ENCODE assay signal across 8 cellular contexts in genomic region chr17:74987909-74988711, GRCh38. TPM values are rescaled to one million over a fixed set of nuclear protein-coding genes. Genes with fewer than 3 reads are reported as not detected.
DNase-seq lines count a peak whose midpoint lies in the region; ATAC-seq and TF ChIP-seq lines count a peak whose summit lies in the region.

No MANE protein-coding gene starts in this region.

- no peaks in the 10 kb centered on the region for H3K27me3 ChIP-seq in AG04450 (ENCODE audit: control insufficient read depth, insufficient read depth, low read length)

- H3K27ac ChIP-seq in AG04450 (ENCODE audit: low read depth, low read length), result peak overlapping the region; percentile 97

- peaks cover 0 to 11% (median 10%) of the 10 kb centered on the region in 3 donors for H3K27me3 Mint-ChIP-seq in immature natural killer cell (ENCODE audit: low read depth in 3 of 3)

- H3K9me3 Mint-ChIP-seq in immature natural killer cell, result no peaks in the 10 kb centered on the region

- peak; percentile 29 for DNase-seq in AG04450 (ENCODE audit: low read depth, low spot score)
- DNase-seq in RPMI8226, result peak; percentile 61
- peak; percentile 76 to 80 for DNase-seq in cardiac fibroblast (ENCODE audit: low read depth in 2 of 2)
- DNase-seq in immature natural killer cell, result peak in 1 of 3 donors; percentile 24
- peak; percentile 94 for DNase-seq in sciatic nerve (ENCODE audit: low spot score)

- no peak for TF ChIP-seq POLR2A in GM18505 (IDR thresholded peaks at IDR 0.05; ENCODE audit: borderline replicate concordance, extremely low read depth, insufficient read depth, insufficient read length)

- intact Hi-C loops in sciatic nerve (cut with DNase I), result no loop called here

- CTCF ChIA-PET in AG04450 (lab: Charles Lee), result interaction anchor here (0.6 to 2.7 kb wide), 12 partner anchors 9 to 232 kb away, joined by 3 to 20 read pairs (median 3); partner anchors contain the start of gene MRPL58

- ATAC-seq in GM18505 (IDR thresholded peaks at IDR 0.05; ENCODE audit: unreplicated experiment) (peak; percentile 26), HG03103 (IDR thresholded peaks at IDR 0.05; ENCODE audit: low read depth, unreplicated experiment) (peak; percentile 10), sciatic nerve (peak; percentile 92), GM18870 (IDR thresholded peaks at IDR 0.05; ENCODE audit: unreplicated experiment) (no peak)

- H3K4me1 Mint-ChIP-seq in immature natural killer cell, result peaks cover 10 to 16% of the 10 kb centered on the region in 2 donors

- H3K4me3 ChIP-seq in AG04450 (ENCODE audit: low read depth, low read length) (peak overlapping the region; percentile 78), cardiac fibroblast (replicated peaks in 1 of 2; ENCODE audit: low read depth in 2 of 2, low read length in 2 of 2) (peak overlapping the region; percentile 75 to 80)

- no peak overlapping the region for H3K27ac Mint-ChIP-seq in immature natural killer cell

- no peaks in the 10 kb centered on the region; the same call in 1 of the 2 replicates for H3K9me3 ChIP-seq in AG04450 (ENCODE audit: control insufficient read depth, insufficient read depth, low read length)

- no peaks in the 10 kb centered on the region for H3K36me3 Mint-ChIP-seq in immature natural killer cell

- peak overlapping the region; percentile 34 to 81 (median 65) for H3K4me3 Mint-ChIP-seq in immature natural killer cell

- POLR2A ChIA-PET in AG04450 (lab: Yijun Ruan, JAX), result interaction anchor here (0.7 to 2.6 kb wide), 3 partner anchors 18 to 47 kb away, joined by 3 to 21 read pairs (median 3); partner anchors contain the start of gene MRPL58

- peak; percentile 44 for TF ChIP-seq CTCF in AG04450 (IDR thresholded peaks at IDR 0.05; ENCODE audit: low read depth, low read length)
- peak; percentile 26 for TF ChIP-seq CTCF in cardiac fibroblast (IDR thresholded peaks at IDR 0.05; ENCODE audit: low read depth, low read length)

RNA-seq across cellular contexts. Expression of gene CDR2L, which starts 0.7 kb away (rescaled TPM):
- polyA plus RNA-seq in AG04450 (2011; rRNA removed) (8.4 and 11.4 TPM in 2 replicates), immature natural killer cell (not detected)
- 8.4 and 9.2 TPM in 2 replicates for polyA minus RNA-seq in AG04450 (2011; rRNA and poly(A)+ RNA removed)
- 11.5 TPM for total RNA-seq in sciatic nerve

RNA-seq across cellular contexts. Expression of gene HID1, which starts 15.6 kb away (rescaled TPM):
- polyA plus RNA-seq in AG04450 (2011; rRNA removed) (1.4 and 1.8 TPM in 2 replicates), immature natural killer cell (under 1 TPM in 2 of 3 donors, not detected in 1; 0.34 to 0.94 TPM)
- polyA minus RNA-seq in AG04450 (2011; rRNA and poly(A)+ RNA removed), result 1.1 and 1.6 TPM in 2 replicates
- total RNA-seq in sciatic nerve, result 16.1 TPM

RNA-seq across cellular contexts. Expression of gene MRPL58, which starts 24.4 kb away (rescaled TPM):
- polyA plus RNA-seq in AG04450 (2011; rRNA removed) (48.5 and 53.7 TPM in 2 replicates), immature natural killer cell (10 to 100 TPM; 32.4 to 52.3 (median 47.1) TPM)
- polyA minus RNA-seq in AG04450 (2011; rRNA and poly(A)+ RNA removed), result 14.7 and 16.9 TPM in 2 replicates
- total RNA-seq in sciatic nerve, result 20.1 TPM

RNA-seq across cellular contexts. Expression of gene OTOP3, which starts 52.4 kb away (rescaled TPM):
- not detected in 2 replicates for polyA plus RNA-seq in AG04450 (2011; rRNA removed)
- polyA minus RNA-seq in AG04450 (2011; rRNA and poly(A)+ RNA removed), result not detected in 2 replicates
- polyA plus RNA-seq in immature natural killer cell, result not detected
- not detected for total RNA-seq in sciatic nerve

RNA-seq across cellular contexts. Expression of gene ATP5PD, which starts 58.7 kb away (rescaled TPM):
- polyA plus RNA-seq in AG04450 (2011; rRNA removed), result 281 and 292 TPM in 2 replicates
- 134 and 174 TPM in 2 replicates for polyA minus RNA-seq in AG04450 (2011; rRNA and poly(A)+ RNA removed)
- 100 to 1,000 TPM; 257 to 366 (median 261) TPM for polyA plus RNA-seq in immature natural killer cell
- 147 TPM for total RNA-seq in sciatic nerve
